ENCODE assay signal across 13 cellular contexts in genomic region chr20:1866834-1867233, GRCh38. TPM values are rescaled to one million over a fixed set of nuclear protein-coding genes. Genes with fewer than 3 reads are reported as not detected.
"Had no signal": no experiment of that assay in that cellular context is flagged by ENCODE, and none has a peak within 500 bp of the region (broad histone marks: within the 10 kb centered on the region; RNA-seq: fewer than 3 reads in every experiment).

No MANE protein-coding gene starts in this region.

- H3K4me3 Mint-ChIP-seq: activated naive CD8-positive, alpha-beta T cell; activated T-cell treated with anti-CD3 and anti-CD28 coated beads, Interleukin-2, amount 50 U/mL, for 24 hours; naive thymus-derived CD4-positive, alpha-beta T cell; stimulated activated memory B cell treated with anti-CD40 and anti-IgM and Interleukin-4, amounts not matched to agents 10 μg/mL and 1 μg/mL and 100 μg/mL, for 72 hours had no signal

- H3K9me3 ChIP-seq: left lung, mucosa of descending colon had no signal

- H3K27ac Mint-ChIP-seq: activated naive CD8-positive, alpha-beta T cell; activated T-cell treated with anti-CD3 and anti-CD28 coated beads, Interleukin-2, amount 50 U/mL, for 24 hours; naive thymus-derived CD4-positive, alpha-beta T cell; stimulated activated memory B cell treated with anti-CD40 and anti-IgM and Interleukin-4, amounts not matched to agents 10 μg/mL and 1 μg/mL and 100 μg/mL, for 72 hours had no signal

- H3K36me3 ChIP-seq: left lung had no signal

- ATAC-seq: esophagus mucosa; left lung; mucosa of descending colon; naive thymus-derived CD4-positive, alpha-beta T cell; stimulated activated memory B cell treated with anti-CD40 and anti-IgM and Interleukin-4, amounts not matched to agents 10 μg/mL and 1 μg/mL and 100 μg/mL, for 72 hours had no signal

- DNase-seq: activated CD4-positive, alpha-beta T cell treated with anti-CD3 and anti-CD28 coated beads, Interleukin-2, amount 50 U/mL, for 48 hours; activated effector memory CD4-positive, alpha-beta T cell treated with anti-CD3 and anti-CD28 coated beads, Interleukin-2, amount 50 U/mL, for 16 hours; activated T-cell treated with anti-CD3 and anti-CD28 coated beads, Interleukin-2, amount 50 U/mL, for 24 hours; amniotic stem cell; islet precursor cell; left lung; mucosa of descending colon; naive thymus-derived CD4-positive, alpha-beta T cell; retina; stimulated activated CD4-positive, alpha-beta T cell treated with anti-CD3 and anti-CD28 coated beads, Interleukin-2, amount 100 ng/mL, for 48 hours had no signal

- H3K27ac ChIP-seq: left lung had no signal

- H3K36me3 Mint-ChIP-seq: activated naive CD8-positive, alpha-beta T cell; naive thymus-derived CD4-positive, alpha-beta T cell; stimulated activated memory B cell treated with anti-CD40 and anti-IgM and Interleukin-4, amounts not matched to agents 10 μg/mL and 1 μg/mL and 100 μg/mL, for 72 hours had no signal

- H3K9me3 Mint-ChIP-seq: activated T-cell treated with anti-CD3 and anti-CD28 coated beads, Interleukin-2, amount 50 U/mL, for 24 hours; stimulated activated memory B cell treated with anti-CD40 and anti-IgM and Interleukin-4, amounts not matched to agents 10 μg/mL and 1 μg/mL and 100 μg/mL, for 72 hours had no signal

- H3K4me3 ChIP-seq: left lung, mucosa of descending colon had no signal

RNA-seq across cellular contexts. Expression of gene SIRPA, which starts 28.4 kb away (rescaled TPM):
- polyA plus RNA-seq: naive thymus-derived CD4-positive, alpha-beta T cell had no signal
